In the genomic region with DNA sequence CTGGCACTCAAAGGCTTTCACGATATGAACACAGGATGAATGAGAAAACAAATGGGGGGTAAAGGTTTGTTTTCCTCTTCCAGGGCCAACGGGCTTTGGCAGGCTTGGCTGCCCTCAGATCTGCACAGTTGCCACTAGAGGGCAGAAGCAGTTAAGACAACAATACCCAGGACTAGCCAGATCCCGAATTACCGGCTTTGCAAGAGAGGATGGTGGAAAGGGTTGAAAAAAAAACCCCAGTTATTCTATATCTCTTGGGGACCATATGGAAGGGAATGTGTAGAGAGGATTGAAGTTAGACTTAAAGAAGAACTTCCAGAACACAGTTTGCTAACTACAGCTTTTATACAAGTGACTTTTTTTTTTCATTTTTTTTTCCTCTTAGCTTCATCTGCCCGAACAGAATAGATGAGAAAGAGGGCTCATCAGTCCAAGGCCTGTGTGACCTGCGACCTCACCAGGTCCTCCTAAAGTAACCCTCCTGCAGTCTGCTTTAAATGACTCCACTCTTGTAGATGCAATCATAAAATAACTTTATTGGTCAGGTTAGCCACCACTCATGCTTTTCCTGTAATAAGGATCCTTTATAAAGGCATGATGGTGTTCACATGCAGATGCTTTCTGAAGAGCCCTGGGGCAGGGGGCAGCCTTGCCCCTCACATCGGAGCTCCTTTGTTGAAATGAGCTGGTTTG, we compare ENCODE assay signal across 9 cellular contexts. TPM values are rescaled to one million over a fixed set of nuclear protein-coding genes. Genes with fewer than 3 reads are reported as not detected.
A peak's percentile ranks its signal among the peaks of the same experiment; 100 is the strongest.
DNase-seq lines count a peak whose midpoint lies in the region; ATAC-seq, FAIRE-seq and TF ChIP-seq lines count a peak whose summit lies in the region.
"Had no signal": no experiment of that assay in that cellular context is flagged by ENCODE, and none has a peak within 500 bp of the region (broad histone marks: within the 10 kb centered on the region; RNA-seq: fewer than 3 reads in every experiment).

No MANE protein-coding gene starts in this region.

- H3K27me3 Mint-ChIP-seq in stimulated activated memory B cell treated with anti-CD40 and anti-IgM and Interleukin-4, amounts not matched to agents 10 μg/mL and 1 μg/mL and 100 μg/mL, for 72 hours = no peaks in the 10 kb centered on the region

- intact Hi-C loops in HepG2 (cut with micrococcal nuclease; ENCODE audit: unreplicated experiment) = loop anchor here (1.0 kb wide), 1 partner anchor 147 kb away; no protein-coding TSS in a partner anchor

- H3K4me3 Mint-ChIP-seq in stimulated activated memory B cell treated with anti-CD40 and anti-IgM and Interleukin-4, amounts not matched to agents 10 μg/mL and 1 μg/mL and 100 μg/mL, for 72 hours = no peak overlapping the region
- H3K4me3 Mint-ChIP-seq: T-helper 1 cell treated with Interleukin-12 subunit alpha and Interleukin-12 subunit beta and Interleukin-4 antibody, amounts not matched to agents 30 μg/mL and 1 μg/mL, for 36 hours had no signal

- H3K27ac ChIP-seq in HepG2 (ENCODE audit: extremely low read length, insufficient read depth, low read length) = no peak overlapping the region

- no peaks in the 10 kb centered on the region for H3K36me3 Mint-ChIP-seq in stimulated activated memory B cell treated with anti-CD40 and anti-IgM and Interleukin-4, amounts not matched to agents 10 μg/mL and 1 μg/mL and 100 μg/mL, for 72 hours

- 5% methylated on average over 7 of the region's 7 CpGs for WGBS in HepG2 (ENCODE audit: low lambda C conversion rate)

- H3K9me3 Mint-ChIP-seq in stimulated activated memory B cell treated with anti-CD40 and anti-IgM and Interleukin-4, amounts not matched to agents 10 μg/mL and 1 μg/mL and 100 μg/mL, for 72 hours = no peaks in the 10 kb centered on the region
- H3K9me3 Mint-ChIP-seq: T-helper 1 cell treated with Interleukin-12 subunit alpha and Interleukin-12 subunit beta and Interleukin-4 antibody, amounts not matched to agents 30 μg/mL and 1 μg/mL, for 36 hours had no signal

- H3K4me1 ChIP-seq in HepG2 (ENCODE audit: insufficient read depth, low read length) = peaks cover 6% of the 10 kb centered on the region; the same call in 1 of the 2 replicates

- no peak overlapping the region for H3K9ac ChIP-seq in HepG2 (ENCODE audit: insufficient read depth, low read depth, low read length)

- no peak overlapping the region for H3K4me3 ChIP-seq in HepG2 (replicated peaks in 1 of 3; ENCODE audit: insufficient read depth in 1 of 3, low read depth in 2 of 3, low read length in 3 of 3)

- DNase-seq in DMS153 (lab: John Stamatoyannopoulos, UW) = peak; percentile 90
- peak; percentile 89 for DNase-seq in HPDE6-E6E7 (ENCODE audit: extremely low spot score)
- DNase-seq in NCI-H526 (lab: John Stamatoyannopoulos, UW) = peak; percentile 52 to 86
- DNase-seq in activated CD4-positive, alpha-beta T cell treated with anti-CD3 and anti-CD28 coated beads for 48 hours = peak; percentile 69
- DNase-seq in dermis blood vessel endothelial cell = peak; percentile 89
- DNase-seq in HepG2 (ENCODE audit: low spot score) = peak; percentile 69

- no peaks in the 10 kb centered on the region for H3K9me3 ChIP-seq in HepG2 (ENCODE audit: low read length)

- H3K4me1 Mint-ChIP-seq in stimulated activated memory B cell treated with anti-CD40 and anti-IgM and Interleukin-4, amounts not matched to agents 10 μg/mL and 1 μg/mL and 100 μg/mL, for 72 hours = peaks cover 38% of the 10 kb centered on the region

- H3K79me2 ChIP-seq in HepG2 (ENCODE audit: insufficient read depth, low read length) = no peaks in the 10 kb centered on the region

- H4K20me1 ChIP-seq in HepG2 (ENCODE audit: insufficient read depth, low read length) = no peaks in the 10 kb centered on the region

- BruUV-seq in HepG2 (replicated peaks; lab: Mats Ljungman, UMichigan) = no TSS peak

- peaks cover 0 to 21% of the 10 kb centered on the region in 2 experiments; a peak in 2 of 5 replicates for H3K27me3 ChIP-seq in HepG2 (ENCODE audit: control insufficient read depth in 1 of 2, insufficient read depth in 2 of 2, low read length in 2 of 2)

- peak; percentile 86 for TF ChIP-seq CTCF in HepG2 (CRISPR knock-in tag; IDR thresholded peaks at IDR 0.05)

- no peak overlapping the region for H3K4me2 ChIP-seq in HepG2 (ENCODE audit: low read depth, low read length)

- FAIRE-seq in HepG2 (lab: Jason Lieb, UNC) = peak; percentile 84

- CTCF ChIA-PET in HepG2 (lab: Yijun Ruan, JAX; ENCODE audit: low intra/inter-chr PET ratio, low total read pairs) = interaction anchor here (1.1 to 3.6 kb wide), 5 partner anchors 67 to 148 kb away, joined by 3 to 41 read pairs (median 4); no protein-coding TSS in a partner anchor

- TF ChIP-seq EP300 in HepG2 (IDR thresholded peaks at IDR 0.05; ENCODE audit: low read depth in 2 of 2, low read length in 2 of 2) (no peak), HepG2 (CRISPR knock-in tag; IDR thresholded peaks at IDR 0.05; ENCODE audit: borderline replicate concordance) (no peak)

- no peak for TF ChIP-seq POLR2A in HepG2 (IDR thresholded peaks at IDR 0.05; ENCODE audit: insufficient read depth in 1 of 2, low read depth in 2 of 2, low read length in 2 of 2)

- POLR2A ChIA-PET in HepG2 (lab: Yijun Ruan, JAX) = no interaction called here

- H2AFZ ChIP-seq in HepG2 (ENCODE audit: low read length) = no peak overlapping the region

- peak; percentile 85 for ATAC-seq in HepG2
- peak; percentile 73 for ATAC-seq in stimulated activated memory B cell treated with anti-CD40 and anti-IgM and Interleukin-4, amounts not matched to agents 10 μg/mL and 1 μg/mL and 100 μg/mL, for 72 hours
- ATAC-seq in HG02852 (IDR thresholded peaks at IDR 0.05; ENCODE audit: unreplicated experiment) = no peak

- peak; percentile 63 for TF ChIP-seq RAD21 in HepG2 (CRISPR knock-in tag; IDR thresholded peaks at IDR 0.05)

- in situ Hi-C loops in HepG2 (cut with HindIII; ENCODE audit: extremely low pct_ligation_motif_present, low pct_unique_long_range_greater_than_20kb) = loop anchor here (5.0 kb wide), 2 partner anchors 102 to 147 kb away; no protein-coding TSS in a partner anchor

- H3K36me3 ChIP-seq in HepG2 (replicated peaks in 1 of 2; ENCODE audit: control insufficient read depth in 1 of 2, insufficient read depth in 2 of 2, low read length in 2 of 2) = no peaks in the 10 kb centered on the region

- H3K27ac Mint-ChIP-seq in stimulated activated memory B cell treated with anti-CD40 and anti-IgM and Interleukin-4, amounts not matched to agents 10 μg/mL and 1 μg/mL and 100 μg/mL, for 72 hours = no peak overlapping the region
- H3K27ac Mint-ChIP-seq: T-helper 1 cell treated with Interleukin-12 subunit alpha and Interleukin-12 subunit beta and Interleukin-4 antibody, amounts not matched to agents 30 μg/mL and 1 μg/mL, for 36 hours had no signal

TF ChIP-seq in HepG2, 621 proteins besides CTCF, POLR2A, EP300 and RAD21 (continues in another document):
- TF ChIP-seq ZNF652 (CRISPR knock-in tag; IDR thresholded peaks at IDR 0.05; ENCODE audit: borderline replicate concordance, low read depth) = no peak

RNA-seq across cellular contexts. Expression of gene FMOD, which starts 10.7 kb away (rescaled TPM):
- total RNA-seq in dermis blood vessel endothelial cell (11.4 and 21.2 TPM in 2 replicates), HepG2 (2016; rRNA removed; fragmentation: Illumina TruSeq; extraction: Trizol) (not detected in 2 replicates)
- not detected in 2 replicates for total RNA-seq in HepG2 (2016; cell fraction: cytosol; rRNA removed; fragmentation: Illumina TruSeq; extraction: Trizol; ENCODE audit: low read depth)
- total RNA-seq in HepG2 (2016; cell fraction: insoluble cytoplasmic fraction; rRNA removed; fragmentation: Illumina TruSeq; extraction: Trizol) = not detected in 2 replicates
- total RNA-seq in HepG2 (2016; cell fraction: membrane; rRNA removed; fragmentation: Illumina TruSeq; extraction: Trizol) = not detected in 2 replicates
- not detected in 2 replicates for total RNA-seq in HepG2 (2016; cell fraction: nucleus; rRNA removed; fragmentation: Illumina TruSeq; extraction: Trizol)
- 0.04 and 0.08 TPM in 2 replicates for polyA plus RNA-seq in HepG2 (2011; rRNA removed)
- polyA plus RNA-seq in HepG2 (2011; cell fraction: cytosol; rRNA removed) = 0.08 TPM in 2 replicates
- polyA plus RNA-seq in HepG2 (2011; cell fraction: nucleus; rRNA removed) = not detected in 2 replicates
- not detected in 2 replicates for polyA plus RNA-seq in HepG2 (2012)
- not detected in 2 replicates for polyA plus RNA-seq in HepG2 (2016; cell fraction: cytosol; fragmentation: Illumina TruSeq; extraction: Trizol; ENCODE audit: low read depth)
- polyA plus RNA-seq in HepG2 (2016; cell fraction: insoluble cytoplasmic fraction; fragmentation: Illumina TruSeq; extraction: Trizol; ENCODE audit: low read depth) = not detected in 2 replicates
- not detected in 2 replicates for polyA plus RNA-seq in HepG2 (2016; cell fraction: membrane; fragmentation: Illumina TruSeq; extraction: Trizol; ENCODE audit: low read depth)
- not detected in 2 replicates for polyA plus RNA-seq in HepG2 (2016; cell fraction: nucleus; fragmentation: Illumina TruSeq; extraction: Trizol; ENCODE audit: insufficient read depth, low read depth)
- not detected in 2 replicates for polyA minus RNA-seq in HepG2 (2011; rRNA and poly(A)+ RNA removed; ENCODE audit: low replicate concordance)
- polyA minus RNA-seq in HepG2 (2011; cell fraction: cytosol; rRNA and poly(A)+ RNA removed) = not detected in 2 replicates
- polyA minus RNA-seq in HepG2 (2011; cell fraction: nucleus; rRNA and poly(A)+ RNA removed) = not detected in 2 replicates

RNA-seq across cellular contexts. Expression of gene BTG2, which starts 34.9 kb away (rescaled TPM):
- total RNA-seq in dermis blood vessel endothelial cell (63.5 and 64.7 TPM in 2 replicates), HepG2 (2016; rRNA removed; fragmentation: Illumina TruSeq; extraction: Trizol) (18.3 and 18.7 TPM in 2 replicates)
- total RNA-seq in HepG2 (2016; cell fraction: cytosol; rRNA removed; fragmentation: Illumina TruSeq; extraction: Trizol; ENCODE audit: low read depth) = 2.8 and 3.5 TPM in 2 replicates
- 15.4 and 19.8 TPM in 2 replicates for total RNA-seq in HepG2 (2016; cell fraction: insoluble cytoplasmic fraction; rRNA removed; fragmentation: Illumina TruSeq; extraction: Trizol)
- total RNA-seq in HepG2 (2016; cell fraction: membrane; rRNA removed; fragmentation: Illumina TruSeq; extraction: Trizol) = 11.7 and 12.9 TPM in 2 replicates
- 11.8 and 13.3 TPM in 2 replicates for total RNA-seq in HepG2 (2016; cell fraction: nucleus; rRNA removed; fragmentation: Illumina TruSeq; extraction: Trizol)
- polyA plus RNA-seq in HepG2 (2011; rRNA removed) = 13.6 and 16.7 TPM in 2 replicates
- polyA plus RNA-seq in HepG2 (2011; cell fraction: cytosol; rRNA removed) = 11.2 and 13.0 TPM in 2 replicates
- polyA plus RNA-seq in HepG2 (2011; cell fraction: nucleus; rRNA removed) = 8.6 and 10.6 TPM in 2 replicates
- 4.4 and 7.3 TPM in 2 replicates for polyA plus RNA-seq in HepG2 (2012)
- polyA plus RNA-seq in HepG2 (2016; cell fraction: cytosol; fragmentation: Illumina TruSeq; extraction: Trizol; ENCODE audit: low read depth) = 2.1 and 2.2 TPM in 2 replicates
- 18.8 and 19.2 TPM in 2 replicates for polyA plus RNA-seq in HepG2 (2016; cell fraction: insoluble cytoplasmic fraction; fragmentation: Illumina TruSeq; extraction: Trizol; ENCODE audit: low read depth)
- polyA plus RNA-seq in HepG2 (2016; cell fraction: membrane; fragmentation: Illumina TruSeq; extraction: Trizol; ENCODE audit: low read depth) = 6.5 and 7.0 TPM in 2 replicates
- polyA plus RNA-seq in HepG2 (2016; cell fraction: nucleus; fragmentation: Illumina TruSeq; extraction: Trizol; ENCODE audit: insufficient read depth, low read depth) = 18.0 and 19.6 TPM in 2 replicates
- polyA minus RNA-seq in HepG2 (2011; rRNA and poly(A)+ RNA removed; ENCODE audit: low replicate concordance) = 9.6 and 12.5 TPM in 2 replicates
- 8.5 and 9.2 TPM in 2 replicates for polyA minus RNA-seq in HepG2 (2011; cell fraction: cytosol; rRNA and poly(A)+ RNA removed)
- polyA minus RNA-seq in HepG2 (2011; cell fraction: nucleus; rRNA and poly(A)+ RNA removed) = 4.9 and 8.8 TPM in 2 replicates

Comparison
In these comparisons a context has a peak if more than half of its experiments do, and no peak if none do; other contexts are left out.
1. RNA of gene FMOD, which starts 10.7 kb away (total RNA-seq): 11.4 to 21.2 TPM in dermis blood vessel endothelial cell; not detected in HepG2; every median in the first group is over 10 times any median in the second.
2. Peak in every context shown above with its lines, with median percentiles within 50 percentile points of each other: DNase-seq.